12 cellular contexts compared by ENCODE assay signal in the genomic region with DNA sequence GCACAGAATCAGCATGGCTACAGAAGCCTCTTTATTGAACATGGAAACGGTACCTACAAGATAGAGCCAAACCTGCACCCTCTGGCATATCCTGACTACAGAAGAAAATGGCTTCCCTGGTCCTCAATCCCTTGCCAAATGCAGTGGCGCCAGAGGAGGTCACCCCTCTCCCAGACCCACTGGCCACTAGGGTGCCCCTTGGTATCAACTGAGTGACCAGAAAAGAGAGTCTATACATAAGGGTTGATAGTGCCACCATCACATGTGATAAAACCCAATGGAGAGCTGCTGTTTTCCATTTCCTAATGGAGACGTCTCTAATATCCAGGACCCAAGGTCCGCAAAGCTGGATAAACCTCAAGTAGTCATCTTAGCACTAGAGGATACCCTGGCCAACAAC. TPM values are rescaled to one million over a fixed set of nuclear protein-coding genes. Genes with fewer than 3 reads are reported as not detected.
"Had no signal": no experiment of that assay in that cellular context is flagged by ENCODE, and none has a peak within 500 bp of the region (broad histone marks: within the 10 kb centered on the region; RNA-seq: fewer than 3 reads in every experiment).

No MANE protein-coding gene starts in this region.

- H3K4me3 ChIP-seq: GM23248, GM23338, HAP-1 had no signal

- H2AFZ ChIP-seq: GM23248 had no signal

- H3K9ac ChIP-seq: GM23248 had no signal

- H3K4me1 ChIP-seq: HAP-1 had no signal

- FAIRE-seq: H1, H54 had no signal

- H3K36me3 ChIP-seq: HAP-1 had no signal

- DNase-seq: GM23248, GOT3, H7, H9, HCEC 1CT, HFFc6 had no signal

- ATAC-seq: GM23338, HCT116 had no signal

- H3K9me3 ChIP-seq: HAP-1 had no signal

- H3K27ac ChIP-seq: GM23248 had no signal

- H3K4me2 ChIP-seq: GM23338 had no signal

RNA-seq across cellular contexts. Expression of a gene that starts 52.7 kb away (rescaled TPM):
- total RNA-seq: H4, H9, HFFc6 had no signal
- polyA plus RNA-seq: GM23338 had no signal
